Comparison of ENCODE assay signal across 41 cellular contexts in the genomic region with DNA sequence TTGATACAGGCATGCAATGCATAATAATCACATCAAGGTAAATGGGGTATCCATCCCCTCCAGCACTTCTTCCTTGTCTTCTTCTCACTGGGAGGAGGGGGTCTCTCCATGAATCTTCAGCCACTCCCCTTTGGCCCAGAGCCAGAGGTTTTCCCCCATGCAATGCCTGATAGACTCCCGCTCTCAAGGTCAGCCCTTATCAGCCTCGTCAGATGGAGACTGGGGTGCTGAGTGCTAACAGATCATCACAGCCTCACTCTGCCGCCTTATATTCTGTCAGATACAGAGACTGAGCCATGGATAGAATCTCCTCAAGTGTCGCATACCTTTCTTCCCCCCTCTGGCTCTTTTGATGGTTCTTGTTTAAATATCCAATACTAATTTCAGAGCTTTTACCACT.
"Had no signal": no experiment of that assay in that cellular context is flagged by ENCODE, and none has a peak within 500 bp of the region (broad histone marks: within the 10 kb centered on the region; RNA-seq: fewer than 3 reads in every experiment).

No MANE protein-coding gene starts in this region.

- H3K27me3 ChIP-seq: adrenal gland, ascending aorta, body of pancreas, brain microvascular endothelial cell, breast epithelium, cardiac muscle cell had no signal

- H3K27me3 Mint-ChIP-seq: activated naive CD4-positive, alpha-beta T cell treated with anti-CD3 and anti-CD28 coated beads, Interleukin-2, amount 10 ng/mL, durations not matched to agents 7 days and 5 days; activated naive CD4-positive, alpha-beta T cell treated with anti-CD3 and anti-CD28 coated beads, Interleukin-2, amount 50 U/mL, for 24 hours; activated naive CD8-positive, alpha-beta T cell treated with anti-CD3 and anti-CD28 coated beads for 36 hours; activated naive CD8-positive, alpha-beta T cell treated with anti-CD3 and anti-CD28 coated beads, Interleukin-2, amount 10 ng/mL, durations not matched to agents 7 days and 5 days; activated naive CD8-positive, alpha-beta T cell treated with anti-CD3 and anti-CD28 coated beads, Interleukin-2, amount 50 U/mL, for 24 hours; activated T-cell treated with anti-CD3 and anti-CD28 coated beads, Interleukin-2, amount 50 U/mL, for 24 hours; activated T-helper 17 cell treated with anti-CD3 and anti-CD28 coated beads, Interleukin-2, amount 50 U/mL, for 72 hours; brain; central memory CD8-positive, alpha-beta T cell had no signal

- H3K4me3 ChIP-seq: adrenal gland, ascending aorta, body of pancreas, breast epithelium, cardiac muscle cell had no signal

- H3K27ac Mint-ChIP-seq: activated naive CD4-positive, alpha-beta T cell treated with anti-CD3 and anti-CD28 coated beads for 36 hours; activated naive CD4-positive, alpha-beta T cell treated with anti-CD3 and anti-CD28 coated beads, Interleukin-2, amount 10 ng/mL, durations not matched to agents 7 days and 5 days; activated naive CD4-positive, alpha-beta T cell treated with anti-CD3 and anti-CD28 coated beads, Interleukin-2, amount 50 U/mL, for 24 hours; activated naive CD4-positive, alpha-beta T cell treated with anti-CD3 and anti-CD28 coated beads, Interleukin-2, amount 50 U/mL, for 72 hours; activated naive CD8-positive, alpha-beta T cell; activated naive CD8-positive, alpha-beta T cell treated with anti-CD3 and anti-CD28 coated beads for 36 hours; activated naive CD8-positive, alpha-beta T cell treated with anti-CD3 and anti-CD28 coated beads, Interleukin-2, amount 50 U/mL, for 24 hours; activated T-cell treated with anti-CD3 and anti-CD28 coated beads, Interleukin-2, amount 50 U/mL, for 24 hours; activated T-cell treated with anti-CD3 and anti-CD28 coated beads, Interleukin-2, amount 50 U/mL, for 72 hours; activated T-helper 1 cell treated with anti-CD3 and anti-CD28 coated beads, Interleukin-12 subunit alpha, Interleukin-12 subunit beta, Interleukin-2, Interleukin-4 antibody, amounts not matched to agents 30 ng/mL and 10 ng/mL and 1 ng/mL, durations not matched to agents 14 hours and 24 hours and 36 hours; activated T-helper 17 cell treated with anti-CD3 and anti-CD28 coated beads, Interleukin-2, amount 50 U/mL, for 72 hours; activated T-helper 2 cell treated with anti-CD3 and anti-CD28 coated beads, Interferon-gamma antibody, Interleukin-2, Interleukin-4, amounts not matched to agents 10 μg/mL and 5 μg/mL and 100 μg/mL, durations not matched to agents 14 hours and 24 hours and 36 hours had no signal

- H3K9me3 Mint-ChIP-seq: activated naive CD4-positive, alpha-beta T cell treated with anti-CD3 and anti-CD28 coated beads for 36 hours; activated naive CD4-positive, alpha-beta T cell treated with anti-CD3 and anti-CD28 coated beads, Interleukin-2, amount 10 ng/mL, durations not matched to agents 7 days and 5 days; activated naive CD4-positive, alpha-beta T cell treated with anti-CD3 and anti-CD28 coated beads, Interleukin-2, amount 50 U/mL, for 24 hours; activated naive CD8-positive, alpha-beta T cell treated with anti-CD3 and anti-CD28 coated beads, Interleukin-2, amount 10 ng/mL, durations not matched to agents 7 days and 5 days; activated T-cell treated with anti-CD3 and anti-CD28 coated beads, Interleukin-2, amount 50 U/mL, for 24 hours; activated T-helper 17 cell treated with anti-CD3 and anti-CD28 coated beads, Interleukin-2, amount 50 U/mL, for 72 hours; activated T-helper 2 cell treated with anti-CD3 and anti-CD28 coated beads, Interferon-gamma antibody, Interleukin-2, Interleukin-4, amounts not matched to agents 10 μg/mL and 5 μg/mL and 100 μg/mL, durations not matched to agents 14 hours and 24 hours and 36 hours had no signal

- ATAC-seq: activated naive CD4-positive, alpha-beta T cell treated with anti-CD3 and anti-CD28 coated beads, Interleukin-2, amount 50 U/mL, for 72 hours; activated naive CD8-positive, alpha-beta T cell treated with anti-CD3 and anti-CD28 coated beads, Interleukin-2, amount 50 U/mL, for 24 hours; activated T-cell treated with anti-CD3 and anti-CD28 coated beads, Interleukin-2, amount 50 U/mL, for 4 hours; activated T-cell treated with anti-CD3 and anti-CD28 coated beads, Interleukin-2, amount 50 U/mL, for 72 hours; activated T-helper 17 cell treated with anti-CD3 and anti-CD28 coated beads, Interleukin-2, amount 50 U/mL, for 72 hours; body of pancreas had no signal

- H3K36me3 ChIP-seq: adrenal gland, ascending aorta, brain microvascular endothelial cell, breast epithelium, cardiac muscle cell had no signal

- H3K4me1 ChIP-seq: adrenal gland, ascending aorta, body of pancreas, breast epithelium had no signal

- H3K4me3 Mint-ChIP-seq: activated naive CD4-positive, alpha-beta T cell treated with anti-CD3 and anti-CD28 coated beads for 36 hours; activated naive CD4-positive, alpha-beta T cell treated with anti-CD3 and anti-CD28 coated beads, Interleukin-2, amount 10 ng/mL, durations not matched to agents 7 days and 5 days; activated naive CD4-positive, alpha-beta T cell treated with anti-CD3 and anti-CD28 coated beads, Interleukin-2, amount 50 U/mL, for 24 hours; activated naive CD8-positive, alpha-beta T cell; activated naive CD8-positive, alpha-beta T cell treated with anti-CD3 and anti-CD28 coated beads for 36 hours; activated naive CD8-positive, alpha-beta T cell treated with anti-CD3 and anti-CD28 coated beads, Interleukin-2, amount 10 ng/mL, durations not matched to agents 7 days and 5 days; activated naive CD8-positive, alpha-beta T cell treated with anti-CD3 and anti-CD28 coated beads, Interleukin-2, amount 50 U/mL, for 24 hours; activated T-cell treated with anti-CD3 and anti-CD28 coated beads, Interleukin-2, amount 50 U/mL, for 24 hours; activated T-cell treated with anti-CD3 and anti-CD28 coated beads, Interleukin-2, amount 50 U/mL, for 4 hours; activated T-cell treated with anti-CD3 and anti-CD28 coated beads, Interleukin-2, amount 50 U/mL, for 72 hours; activated T-helper 1 cell treated with anti-CD3 and anti-CD28 coated beads, Interleukin-12 subunit alpha, Interleukin-12 subunit beta, Interleukin-2, Interleukin-4 antibody, amounts not matched to agents 30 ng/mL and 10 ng/mL and 1 ng/mL, durations not matched to agents 14 hours and 24 hours and 36 hours; activated T-helper 17 cell treated with anti-CD3 and anti-CD28 coated beads, Interleukin-2, amount 50 U/mL, for 72 hours; brain; central memory CD8-positive, alpha-beta T cell had no signal

- H3K27ac ChIP-seq: adrenal gland, ascending aorta, body of pancreas, brain microvascular endothelial cell, breast epithelium, cardiac muscle cell had no signal

- H3K4me1 Mint-ChIP-seq: activated naive CD4-positive, alpha-beta T cell treated with anti-CD3 and anti-CD28 coated beads, Interleukin-2, amount 10 ng/mL, durations not matched to agents 7 days and 5 days; activated naive CD4-positive, alpha-beta T cell treated with anti-CD3 and anti-CD28 coated beads, Interleukin-2, amount 50 U/mL, for 24 hours; activated naive CD8-positive, alpha-beta T cell treated with anti-CD3 and anti-CD28 coated beads for 36 hours; activated naive CD8-positive, alpha-beta T cell treated with anti-CD3 and anti-CD28 coated beads, Interleukin-2, amount 10 ng/mL, durations not matched to agents 7 days and 5 days; activated naive CD8-positive, alpha-beta T cell treated with anti-CD3 and anti-CD28 coated beads, Interleukin-2, amount 50 U/mL, for 24 hours; activated T-helper 17 cell treated with anti-CD3 and anti-CD28 coated beads, Interleukin-2, amount 50 U/mL, for 72 hours; central memory CD8-positive, alpha-beta T cell had no signal

- H3K36me3 Mint-ChIP-seq: activated naive CD4-positive, alpha-beta T cell treated with anti-CD3 and anti-CD28 coated beads, Interleukin-2, amount 10 ng/mL, durations not matched to agents 7 days and 5 days; activated naive CD8-positive, alpha-beta T cell; activated naive CD8-positive, alpha-beta T cell treated with anti-CD3 and anti-CD28 coated beads for 36 hours; activated naive CD8-positive, alpha-beta T cell treated with anti-CD3 and anti-CD28 coated beads, Interleukin-2, amount 10 ng/mL, durations not matched to agents 7 days and 5 days; brain had no signal

- FAIRE-seq: astrocyte, bronchial epithelial cell had no signal

- H3K9me3 ChIP-seq: adrenal gland, ascending aorta, body of pancreas had no signal

- DNase-seq: activated effector memory CD4-positive, alpha-beta T cell treated with anti-CD3 and anti-CD28 coated beads, Interleukin-2, amount 50 U/mL, for 16 hours; activated effector memory CD4-positive, alpha-beta T cell treated with Interleukin-2 at 50 U/mL for 16 hours; activated gamma-delta T cell; activated gamma-delta T cell treated with Interleukin-2 at 50 U/mL for 16 hours; activated naive CD4-positive, alpha-beta T cell; activated naive CD4-positive, alpha-beta T cell treated with anti-CD3 and anti-CD28 coated beads for 36 hours; activated naive CD4-positive, alpha-beta T cell treated with anti-CD3 and anti-CD28 coated beads, Interleukin-2, amount 10 ng/mL, durations not matched to agents 7 days and 5 days; activated naive CD4-positive, alpha-beta T cell treated with anti-CD3 and anti-CD28 coated beads, Interleukin-2, amount 50 U/mL, for 16 hours; activated naive CD4-positive, alpha-beta T cell treated with Interleukin-2 at 50 U/mL for 16 hours; activated naive CD8-positive, alpha-beta T cell treated with anti-CD3 and anti-CD28 coated beads for 36 hours; activated naive CD8-positive, alpha-beta T cell treated with anti-CD3 and anti-CD28 coated beads, Interleukin-2, amount 10 ng/mL, durations not matched to agents 7 days and 5 days; activated naive CD8-positive, alpha-beta T cell treated with anti-CD3 and anti-CD28 coated beads, Interleukin-2, amount 50 U/mL, for 24 hours; activated T-cell treated with anti-CD3 and anti-CD28 coated beads for 4 hours; activated T-cell treated with anti-CD3 and anti-CD28 coated beads, Interleukin-2, amount 50 U/mL, for 1 hour; activated T-cell treated with anti-CD3 and anti-CD28 coated beads, Interleukin-2, amount 50 U/mL, for 24 hours; activated T-cell treated with anti-CD3 and anti-CD28 coated beads, Interleukin-2, amount 50 U/mL, for 4 hours; activated T-cell treated with anti-CD3 and anti-CD28 coated beads, Interleukin-2, amount 50 U/mL, for 48 hours; activated T-cell treated with anti-CD3 and anti-CD28 coated beads, Interleukin-2, amount 50 U/mL, for 72 hours; adrenal gland; amniotic stem cell; amygdala; anterior cingulate cortex; aorta; body of pancreas; brain microvascular endothelial cell; caudate nucleus; central memory CD4-positive, alpha-beta T cell; cerebellar nuclear complex had no signal
